ENCODE assay signal across 28 cellular contexts in the genomic region with DNA sequence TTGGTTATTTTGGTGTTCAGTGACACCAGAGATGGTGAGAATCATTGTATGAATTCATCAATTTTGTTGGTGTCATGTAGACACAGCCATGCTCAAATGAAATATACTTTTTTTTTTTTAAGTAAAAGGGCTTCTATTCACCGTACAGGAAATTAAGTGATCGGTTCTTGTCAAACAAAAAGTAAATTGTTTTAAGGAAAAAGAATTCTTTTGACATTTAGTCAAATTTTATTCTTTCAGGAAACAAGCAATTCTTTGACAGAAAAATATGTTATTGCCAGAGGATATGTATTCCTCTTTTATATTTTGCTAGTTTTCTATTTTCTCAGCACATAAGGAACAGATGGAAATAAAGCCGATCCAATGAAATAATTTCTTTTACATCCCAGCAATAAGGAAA.
"Had no signal": no experiment of that assay in that cellular context is flagged by ENCODE, and none has a peak within 500 bp of the region (broad histone marks: within the 10 kb centered on the region; RNA-seq: fewer than 3 reads in every experiment).

No MANE protein-coding gene starts in this region.

- DNase-seq: occipital lobe; ovary; posterior cingulate gyrus; psoas muscle; right cardiac atrium; right lobe of liver; sigmoid colon; small intestine; stimulated activated CD4-positive, alpha-beta T cell treated with anti-CD3 and anti-CD28 coated beads, Interleukin-15, amount 100 ng/mL, for 24 hours; stimulated activated CD4-positive, alpha-beta T cell treated with anti-CD3 and anti-CD28 coated beads, Interleukin-2, amount 100 ng/mL, for 24 hours; stimulated activated CD4-positive, alpha-beta T cell treated with anti-CD3 and anti-CD28 coated beads, Interleukin-2, amount 100 ng/mL, for 48 hours; stimulated activated CD4-positive, alpha-beta T cell treated with anti-CD3 and anti-CD28 coated beads, Interleukin-4, amount 100 ng/mL, for 24 hours; stimulated activated naive B cell treated with anti-CD40 and anti-IgM and Interleukin-4, amounts not matched to agents 10 μg/mL and 1 μg/mL and 100 μg/mL, for 72 hours; stimulated activated naive CD4-positive, alpha-beta T cell treated with Interleukin-2 at 50 U/mL for 16 hours; stomach; thyroid gland; trophoblast cell; upper lobe of left lung had no signal

- ATAC-seq: psoas muscle; right cardiac atrium; right lobe of liver; stimulated activated effector memory CD8-positive, alpha-beta T cell treated with anti-CD3 and anti-CD28 coated beads, Interleukin-12 subunit alpha, Interleukin-12 subunit beta, amount 100 ng/mL, for 72 hours; stimulated activated naive B cell treated with anti-CD40 and anti-IgM and Interleukin-4, amounts not matched to agents 10 μg/mL and 1 μg/mL and 100 μg/mL, for 72 hours had no signal

- H3K4me1 Mint-ChIP-seq: stimulated activated effector memory CD8-positive, alpha-beta T cell treated with anti-CD3 and anti-CD28 coated beads, Interleukin-12 subunit alpha, Interleukin-12 subunit beta, amount 100 ng/mL, for 72 hours; stimulated activated naive B cell treated with anti-CD40 and anti-IgM and Interleukin-4, amounts not matched to agents 10 μg/mL and 1 μg/mL and 100 μg/mL, for 72 hours had no signal

- H3K27ac Mint-ChIP-seq: nephron; neural progenitor cell; progenitor cell of endocrine pancreas; stimulated activated effector memory CD8-positive, alpha-beta T cell treated with anti-CD3 and anti-CD28 coated beads, Interleukin-12 subunit alpha, Interleukin-12 subunit beta, amount 100 ng/mL, for 72 hours; stimulated activated naive B cell treated with anti-CD40 and anti-IgM and Interleukin-4, amounts not matched to agents 10 μg/mL and 1 μg/mL and 100 μg/mL, for 72 hours; stimulated activated naive CD8-positive, alpha-beta T cell treated with anti-CD3 and anti-CD28 coated beads, Interleukin-15, Interleukin-2, amounts not matched to agents 100 ng/mL and 50 ng/mL, for 24 hours had no signal

- H3K27ac ChIP-seq: neural progenitor cell, ovary, parathyroid adenoma, psoas muscle, right lobe of liver, sigmoid colon, stomach, thoracic aorta, thyroid gland, tibial nerve, upper lobe of left lung, vagina had no signal

- H3K36me3 Mint-ChIP-seq: neural progenitor cell; stimulated activated effector memory CD8-positive, alpha-beta T cell treated with anti-CD3 and anti-CD28 coated beads, Interleukin-12 subunit alpha, Interleukin-12 subunit beta, amount 100 ng/mL, for 72 hours; stimulated activated naive B cell treated with anti-CD40 and anti-IgM and Interleukin-4, amounts not matched to agents 10 μg/mL and 1 μg/mL and 100 μg/mL, for 72 hours had no signal

- H3K9me3 Mint-ChIP-seq: neural progenitor cell; stimulated activated naive CD8-positive, alpha-beta T cell treated with anti-CD3 and anti-CD28 coated beads, Interleukin-15, Interleukin-2, amounts not matched to agents 100 ng/mL and 50 ng/mL, for 24 hours had no signal

- FAIRE-seq: small intestine, urothelium cell line had no signal

- H3K27me3 Mint-ChIP-seq: progenitor cell of endocrine pancreas; stimulated activated naive B cell treated with anti-CD40 and anti-IgM and Interleukin-4, amounts not matched to agents 10 μg/mL and 1 μg/mL and 100 μg/mL, for 72 hours; stimulated activated naive CD8-positive, alpha-beta T cell treated with anti-CD3 and anti-CD28 coated beads, Interleukin-15, Interleukin-2, amounts not matched to agents 100 ng/mL and 50 ng/mL, for 24 hours had no signal

- H3K36me3 ChIP-seq: neural progenitor cell, ovary, right lobe of liver, sigmoid colon, stomach, thoracic aorta, thyroid gland, tibial nerve, upper lobe of left lung, vagina had no signal

- H3K4me3 ChIP-seq: neural progenitor cell, ovary, psoas muscle, right lobe of liver, sigmoid colon, stomach, thoracic aorta, thyroid gland, tibial nerve, upper lobe of left lung, vagina had no signal

- H3K27me3 ChIP-seq: neural progenitor cell, ovary, right lobe of liver, sigmoid colon, stomach, thyroid gland, tibial nerve, upper lobe of left lung, vagina had no signal

- H3K4me3 Mint-ChIP-seq: nephron; neural progenitor cell; stimulated activated effector memory CD8-positive, alpha-beta T cell treated with anti-CD3 and anti-CD28 coated beads, Interleukin-12 subunit alpha, Interleukin-12 subunit beta, amount 100 ng/mL, for 72 hours; stimulated activated naive B cell treated with anti-CD40 and anti-IgM and Interleukin-4, amounts not matched to agents 10 μg/mL and 1 μg/mL and 100 μg/mL, for 72 hours; stimulated activated naive CD8-positive, alpha-beta T cell treated with anti-CD3 and anti-CD28 coated beads, Interleukin-15, Interleukin-2, amounts not matched to agents 100 ng/mL and 50 ng/mL, for 24 hours had no signal

- H3K9me3 ChIP-seq: ovary, psoas muscle, right lobe of liver, sigmoid colon, thoracic aorta, thyroid gland, tibial nerve, vagina had no signal

- H3K4me1 ChIP-seq: parathyroid adenoma, psoas muscle, right lobe of liver, sigmoid colon, stomach, thyroid gland, tibial nerve, upper lobe of left lung, vagina had no signal
